Comparison of ENCODE assay signal across 13 cellular contexts in genomic region chr2:62293151-62293489, GRCh38.
DNase-seq lines count a peak whose midpoint lies in the region; ATAC-seq, FAIRE-seq and TF ChIP-seq lines count a peak whose summit lies in the region.
"Had no signal": no experiment of that assay in that cellular context is flagged by ENCODE, and none has a peak within 500 bp of the region (broad histone marks: within the 10 kb centered on the region; RNA-seq: fewer than 3 reads in every experiment).

No MANE protein-coding gene starts in this region.

- H2AFZ ChIP-seq in astrocyte (ENCODE audit: low read depth, low read length) = no peak overlapping the region
- H2AFZ ChIP-seq in HepG2 (ENCODE audit: low read length) = peak overlapping the region; percentile 48
- peak overlapping the region; percentile 83 for H2AFZ ChIP-seq in smooth muscle cell (ENCODE audit: low read depth)

- H3K9me3 Mint-ChIP-seq in astrocyte (ENCODE audit: unreplicated experiment) = no peaks in the 10 kb centered on the region
- H3K9me3 Mint-ChIP-seq: CD14-positive monocyte had no signal

- TF ChIP-seq POLR2A in HepG2 (IDR thresholded peaks at IDR 0.05; ENCODE audit: insufficient read depth in 1 of 2, low read depth in 2 of 2, low read length in 2 of 2) = no peak

- intact Hi-C loops in HepG2 (cut with micrococcal nuclease; ENCODE audit: unreplicated experiment) = loop anchor here (2.0 to 5.0 kb wide), 2 partner anchors 96 to 119 kb away; partner anchors contain the start of gene B3GNT2

- H3K27me3 Mint-ChIP-seq in astrocyte (ENCODE audit: low read depth, unreplicated experiment) = peaks cover 4% of the 10 kb centered on the region

- in situ Hi-C loops in HepG2 (cut with HindIII; ENCODE audit: extremely low pct_ligation_motif_present, low pct_unique_long_range_greater_than_20kb) = no loop called here

- peaks cover 12% of the 10 kb centered on the region for H3K4me1 Mint-ChIP-seq in astrocyte (ENCODE audit: low read depth, unreplicated experiment)

- H3K9ac ChIP-seq in astrocyte (ENCODE audit: low read length) = no peak overlapping the region
- peak overlapping the region; percentile 67 for H3K9ac ChIP-seq in HepG2 (ENCODE audit: insufficient read depth, low read depth, low read length)
- no peak overlapping the region for H3K9ac ChIP-seq in smooth muscle cell (ENCODE audit: low read depth)

- DNase-seq in astrocyte (ENCODE audit: low read depth) (no peak), HepG2 (ENCODE audit: low spot score) (no peak), smooth muscle cell (lab: John Stamatoyannopoulos, UW; ENCODE audit: unreplicated experiment) (no peak), DMS 273 (lab: John Stamatoyannopoulos, UW; ENCODE audit: unreplicated experiment) (no peak), DMS79 treated with DMSO at 0.1 percent for 48 hours (lab: John Stamatoyannopoulos, UW) (no peak), NCI-H2227 (lab: John Stamatoyannopoulos, UW; ENCODE audit: unreplicated experiment) (no peak)
- DNase-seq: amniotic stem cell; effector CD8-positive, alpha-beta T cell; GF-D8 had no signal

- CTCF ChIA-PET in HepG2 (lab: Yijun Ruan, JAX; ENCODE audit: low intra/inter-chr PET ratio, low total read pairs) = no interaction called here

- no peak overlapping the region for H3K4me3 Mint-ChIP-seq in astrocyte (ENCODE audit: unreplicated experiment)
- H3K4me3 Mint-ChIP-seq: CD14-positive monocyte had no signal

- no peaks in the 10 kb centered on the region for H3F3A ChIP-seq in smooth muscle cell (ENCODE audit: low read depth)

- no peak for TF ChIP-seq RAD21 in HepG2 (CRISPR knock-in tag; IDR thresholded peaks at IDR 0.05)

- H3K36me3 ChIP-seq in astrocyte (ENCODE audit: insufficient read depth, low read length) (no peaks in the 10 kb centered on the region), HepG2 (replicated peaks in 1 of 2; ENCODE audit: control insufficient read depth in 1 of 2, insufficient read depth in 2 of 2, low read length in 2 of 2) (no peaks in the 10 kb centered on the region), smooth muscle cell (ENCODE audit: low read depth) (no peaks in the 10 kb centered on the region)

- no peak overlapping the region for H3K4me3 ChIP-seq in astrocyte (ENCODE audit: insufficient read depth, low read depth, low read length)
- H3K4me3 ChIP-seq in HepG2 (replicated peaks in 1 of 3; ENCODE audit: insufficient read depth in 1 of 3, low read depth in 2 of 3, low read length in 3 of 3) = peak overlapping the region; percentile 50 to 78 (median 59)
- H3K4me3 ChIP-seq in smooth muscle cell = no peak overlapping the region
- H3K4me3 ChIP-seq: mucosa of descending colon had no signal

- ATAC-seq in GM18511 (IDR thresholded peaks at IDR 0.05; ENCODE audit: unreplicated experiment) = peak; percentile 17
- peak; percentile 53 for ATAC-seq in HepG2
- no peak for ATAC-seq in HG02588 (IDR thresholded peaks at IDR 0.05; ENCODE audit: unreplicated experiment)

- POLR2A ChIA-PET in HepG2 (lab: Yijun Ruan, JAX) = interaction anchor here (0.9 to 1.0 kb wide), 3 partner anchors 16 to 101 kb away, joined by 3 read pairs; no protein-coding TSS in a partner anchor

- H3K36me3 Mint-ChIP-seq in astrocyte (ENCODE audit: low read depth, unreplicated experiment) = no peaks in the 10 kb centered on the region
- H3K36me3 Mint-ChIP-seq: CD14-positive monocyte had no signal

- peak overlapping the region; percentile 58 for H3K27ac Mint-ChIP-seq in astrocyte (ENCODE audit: unreplicated experiment)

- no peaks in the 10 kb centered on the region for H3K9me3 ChIP-seq in astrocyte (ENCODE audit: insufficient read depth, low read depth, low read length)
- no peaks in the 10 kb centered on the region for H3K9me3 ChIP-seq in HepG2 (ENCODE audit: low read length)
- no peaks in the 10 kb centered on the region for H3K9me3 ChIP-seq in smooth muscle cell (replicated peaks; ENCODE audit: low read depth)
- H3K9me3 ChIP-seq: mucosa of descending colon had no signal

- H3K4me2 ChIP-seq in astrocyte (ENCODE audit: low read length) (no peak overlapping the region), HepG2 (ENCODE audit: low read depth, low read length) (peak overlapping the region; percentile 99), smooth muscle cell (no peak overlapping the region)

- WGBS in HepG2 (ENCODE audit: low lambda C conversion rate) = 13% methylated on average over 4 of the region's 6 CpGs
- 96% methylated on average over 6 of the region's 6 CpGs for WGBS in smooth muscle cell (ENCODE audit: low lambda C conversion rate)

- TF ChIP-seq CTCF in astrocyte (IDR thresholded peaks at IDR 0.05; ENCODE audit: insufficient read depth, low read depth, low read length) (no peak), HepG2 (CRISPR knock-in tag; IDR thresholded peaks at IDR 0.05) (no peak), smooth muscle cell (IDR thresholded peaks at IDR 0.05; ENCODE audit: borderline replicate concordance, insufficient read depth, poor library complexity, severe bottlenecking) (no peak)

- H3K27ac ChIP-seq in astrocyte (ENCODE audit: low read depth, low read length) = no peak overlapping the region
- no peak overlapping the region for H3K27ac ChIP-seq in HepG2 (ENCODE audit: extremely low read length, insufficient read depth, low read length)
- H3K27ac ChIP-seq in smooth muscle cell (ENCODE audit: low read depth) = no peak overlapping the region

- peaks cover 11% of the 10 kb centered on the region for H3K4me1 ChIP-seq in astrocyte (ENCODE audit: insufficient read depth, low read length)
- H3K4me1 ChIP-seq in HepG2 (ENCODE audit: insufficient read depth, low read length) = peaks cover 29% of the 10 kb centered on the region
- peaks cover 12% of the 10 kb centered on the region for H3K4me1 ChIP-seq in smooth muscle cell (ENCODE audit: low read depth)

- H3K27me3 ChIP-seq in astrocyte (ENCODE audit: insufficient read depth, low read length) (no peaks in the 10 kb centered on the region), HepG2 (ENCODE audit: control insufficient read depth in 1 of 2, insufficient read depth in 2 of 2, low read length in 2 of 2) (no peaks in the 10 kb centered on the region; a peak in 1 of 5 replicates), smooth muscle cell (ENCODE audit: low read depth) (no peaks in the 10 kb centered on the region)

- no peak for TF ChIP-seq EP300 in HepG2 (IDR thresholded peaks at IDR 0.05; ENCODE audit: low read depth in 2 of 2, low read length in 2 of 2)
- no peak for TF ChIP-seq EP300 in HepG2 (CRISPR knock-in tag; IDR thresholded peaks at IDR 0.05; ENCODE audit: borderline replicate concordance)

- H4K20me1 ChIP-seq in astrocyte (ENCODE audit: insufficient read depth, low read length) = no peaks in the 10 kb centered on the region
- H4K20me1 ChIP-seq in HepG2 (ENCODE audit: insufficient read depth, low read length) = no peaks in the 10 kb centered on the region
- H4K20me1 ChIP-seq in smooth muscle cell (ENCODE audit: low read depth) = no peaks in the 10 kb centered on the region

- FAIRE-seq in astrocyte (lab: Jason Lieb, UNC) (no peak), HepG2 (lab: Jason Lieb, UNC) (no peak)

- no peaks in the 10 kb centered on the region for H3K79me2 ChIP-seq in astrocyte (ENCODE audit: insufficient read depth, low read length)
- no peaks in the 10 kb centered on the region for H3K79me2 ChIP-seq in HepG2 (ENCODE audit: insufficient read depth, low read length)
- no peaks in the 10 kb centered on the region for H3K79me2 ChIP-seq in smooth muscle cell (ENCODE audit: low read depth)

- no TSS peak for BruUV-seq in HepG2 (replicated peaks; lab: Mats Ljungman, UMichigan)

TF ChIP-seq in HepG2, 621 proteins besides CTCF, POLR2A, EP300 and RAD21 (continues in another document):
- TF ChIP-seq CSRNP1 (CRISPR knock-in tag; IDR thresholded peaks at IDR 0.05) (no peak), ZNF563 (CRISPR knock-in tag; IDR thresholded peaks at IDR 0.05) (0 out of 2 replicates have a peak, but pooled peaks have one; percentile 8), ZNF446 (CRISPR knock-in tag; IDR thresholded peaks at IDR 0.05) (peak; percentile 64), BCL3 (CRISPR knock-in tag; IDR thresholded peaks at IDR 0.05) (0 out of 2 replicates have a peak, but pooled peaks have one; percentile 11), HNF1B (CRISPR knock-in tag; IDR thresholded peaks at IDR 0.05) (0 out of 2 replicates have a peak, but pooled peaks have one; percentile 52), ZNF772 (CRISPR knock-in tag; IDR thresholded peaks at IDR 0.05) (0 out of 2 replicates have a peak, but pooled peaks have one; percentile 56), SNAPC2 (CRISPR knock-in tag; IDR thresholded peaks at IDR 0.05) (peak; percentile 13; the same call in 1 of the 2 replicates)

Comparison
In these comparisons a context has a peak if more than half of its experiments do, and no peak if none do; other contexts are left out.
1. H3K4me3 ChIP-seq: peak in HepG2 (3 of 3); none in astrocyte (single experiment) and smooth muscle cell (single experiment).